Comparison of ENCODE assay signal across 8 cellular contexts in genomic region chr9:5437254-5438216, GRCh38. TPM values are rescaled to one million over a fixed set of nuclear protein-coding genes. Genes with fewer than 3 reads are reported as not detected.
DNase-seq lines count a peak whose midpoint lies in the region; ATAC-seq, FAIRE-seq and TF ChIP-seq lines count a peak whose summit lies in the region.

Gene PLGRKT, minus strand, starts transcription at chr9:5437925. Its CDS starts 5,948 bp downstream, at chr9:5431977.

- ATAC-seq in HG03439 (IDR thresholded peaks at IDR 0.05; ENCODE audit: unreplicated experiment): peak; percentile 90
- ATAC-seq in activated CD4-positive, alpha-beta T cell treated with anti-CD3 and anti-CD28 coated beads for 36 hours: peak; percentile 90

- POLR2A ChIA-PET in activated CD4-positive, alpha-beta T cell treated with anti-CD3 and anti-CD28 coated beads for 36 hours (lab: Charles Lee): interaction anchor here (1.1 to 4.0 kb wide), 6 partner anchors 13 to 190 kb away, joined by 3 to 23 read pairs (median 4); partner anchors contain the start of gene CD274

- H3K27me3 Mint-ChIP-seq in activated CD4-positive, alpha-beta T cell treated with anti-CD3 and anti-CD28 coated beads for 36 hours: no peaks in the 10 kb centered on the region

- DNase-seq in BE2C: peak; percentile 91
- peak; percentile 75 for DNase-seq in NCI-H510A treated with DMSO at 0.1 percent for 48 hours (lab: John Stamatoyannopoulos, UW)
- peak; percentile 95 for DNase-seq in activated CD4-positive, alpha-beta T cell treated with anti-CD3 and anti-CD28 coated beads for 36 hours
- DNase-seq in choroid plexus epithelial cell (ENCODE audit: low read depth): peak; percentile 93
- peak; percentile 98 for DNase-seq in kidney
- DNase-seq in stimulated activated CD4-positive, alpha-beta T cell treated with anti-CD3 and anti-CD28 coated beads, Interleukin-15, amount 100 ng/mL, for 24 hours: peak; percentile 93

- peak within 1 kb of the TSS; percentile 99 for H3K27ac Mint-ChIP-seq in activated CD4-positive, alpha-beta T cell treated with anti-CD3 and anti-CD28 coated beads for 36 hours

- H3K9me3 ChIP-seq in BE2C: no peaks in the 10 kb centered on the region
- no peaks in the 10 kb centered on the region for H3K9me3 ChIP-seq in kidney (ENCODE audit: control insufficient read depth in 1 of 2, low read length in 2 of 2)

- CTCF ChIA-PET in activated CD4-positive, alpha-beta T cell treated with anti-CD3 and anti-CD28 coated beads for 36 hours (lab: Charles Lee): interaction anchor here (0.6 to 5.2 kb wide), 10 partner anchors 11 to 415 kb away, joined by 3 to 48 read pairs (median 4); partner anchors contain the start of gene CD274

- H3K36me3 ChIP-seq in BE2C (no peaks in the 10 kb centered on the region; the same call in 1 of the 2 replicates), kidney (ENCODE audit: control insufficient read depth in 1 of 2, insufficient read depth in 2 of 2, low read length in 2 of 2) (peaks cover 0 to 7% of the 10 kb centered on the region in 2 donors)

- peaks cover 55% of the 10 kb centered on the region for H3K4me1 Mint-ChIP-seq in activated CD4-positive, alpha-beta T cell treated with anti-CD3 and anti-CD28 coated beads for 36 hours

- intact Hi-C loops in activated CD4-positive, alpha-beta T cell treated with anti-CD3 and anti-CD28 coated beads for 36 hours (cut with DNase I, micrococcal nuclease): loop anchor here (1.0 to 5.0 kb wide), 17 partner anchors 9 to 1910 kb away; partner anchors contain the start of genes AK3 (in 1 of the 2), CD274 (in 1 of the 2), ERMP1 (in 1 of the 2) and JAK2 (in 1 of the 2)
- intact Hi-C loops in kidney (cut with DNase I): no loop called here

- TF ChIP-seq CTCF in BE2C (IDR thresholded peaks at IDR 0.05; ENCODE audit: low read depth, low read length) (peak; percentile 29), choroid plexus epithelial cell (conservative IDR thresholded peaks at IDR 0.05; ENCODE audit: low read depth, low read length) (peak; percentile 12), kidney (IDR thresholded peaks at IDR 0.05; ENCODE audit: borderline replicate concordance, extremely low read depth, insufficient read depth) (no peak)

- H3K36me3 Mint-ChIP-seq in activated CD4-positive, alpha-beta T cell treated with anti-CD3 and anti-CD28 coated beads for 36 hours (ENCODE audit: low read depth): peaks cover 31% of the 10 kb centered on the region

- peak within 1 kb of the TSS; percentile 63 to 87 for H3K9ac ChIP-seq in kidney (ENCODE audit: low read length in 2 of 2)

- H3K4me1 ChIP-seq in BE2C (no peaks in the 10 kb centered on the region), kidney (ENCODE audit: control insufficient read depth in 1 of 2, insufficient read depth in 1 of 2, low read depth in 1 of 2, low read length in 2 of 2) (peaks cover 6 to 9% of the 10 kb centered on the region in 2 donors)

- H3K27ac ChIP-seq in kidney (ENCODE audit: low read depth in 2 of 2, low read length in 2 of 2): peak within 1 kb of the TSS; percentile 83 to 89

- no peaks in the 10 kb centered on the region for H3K27me3 ChIP-seq in BE2C

- H3K4me3 ChIP-seq in BE2C (ENCODE audit: low read depth, low read length) (peak within 1 kb of the TSS; percentile 87), choroid plexus epithelial cell (ENCODE audit: low read depth, low read length) (peak within 1 kb of the TSS; percentile 91), kidney (ENCODE audit: low read length in 2 of 2) (peak within 1 kb of the TSS; percentile 80 to 89)

- TF ChIP-seq POLR2A in GM19193 (IDR thresholded peaks at IDR 0.05; ENCODE audit: extremely low read depth, insufficient read depth, insufficient read length): peak; percentile 93

- H3K9me3 Mint-ChIP-seq in activated CD4-positive, alpha-beta T cell treated with anti-CD3 and anti-CD28 coated beads for 36 hours (ENCODE audit: low read depth): no peaks in the 10 kb centered on the region

- peak; percentile 94 for FAIRE-seq in kidney (lab: Jason Lieb, UNC)

- peak within 1 kb of the TSS; percentile 85 for H3K4me3 Mint-ChIP-seq in activated CD4-positive, alpha-beta T cell treated with anti-CD3 and anti-CD28 coated beads for 36 hours

RNA-seq across cellular contexts. Expression of gene PLGRKT, which starts in this region (rescaled TPM):
- 6.6 TPM for polyA plus RNA-seq in BE2C (2012; ENCODE audit: insufficient read depth, insufficient read length, low read depth)
- 10 to 100 TPM; 44.0 to 47.9 TPM for total RNA-seq in activated CD4-positive, alpha-beta T cell treated with anti-CD3 and anti-CD28 coated beads for 36 hours
- 35.2 TPM for total RNA-seq in kidney
- 50.9 TPM for polyA plus RNA-seq in kidney (ENCODE audit: insufficient read depth, low read depth, low replicate concordance)

Comparison
In these comparisons a context has a peak if more than half of its experiments do, and no peak if none do; other contexts are left out.
1. Peak in every context shown above with its lines: DNase-seq, ATAC-seq, H3K4me3 ChIP-seq and H3K27ac ChIP-seq.